9 cellular contexts compared by ENCODE assay signal in the genomic region with DNA sequence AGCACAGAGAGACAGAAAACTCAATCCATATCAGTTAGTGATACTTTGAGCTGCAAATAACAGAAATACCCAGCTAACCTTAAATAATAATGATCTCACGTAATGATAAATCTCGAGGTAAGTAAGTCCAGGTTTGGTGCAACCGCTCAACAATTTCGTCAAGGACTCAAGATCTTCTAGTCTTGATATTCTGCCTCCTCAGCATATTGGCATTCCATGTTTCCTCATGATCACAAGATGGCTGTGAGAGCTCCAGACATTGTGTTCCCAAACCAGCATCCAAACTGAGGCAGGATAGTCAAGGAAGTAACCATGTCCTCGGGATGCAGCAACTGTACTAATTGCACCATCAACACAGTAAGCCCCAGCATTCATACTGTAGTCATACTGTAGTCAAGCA.
"Had no signal": no experiment of that assay in that cellular context is flagged by ENCODE, and none has a peak within 500 bp of the region (broad histone marks: within the 10 kb centered on the region; RNA-seq: fewer than 3 reads in every experiment).

No MANE protein-coding gene starts in this region.

- H3K4me3 ChIP-seq: GM23338, K562 had no signal

- DNase-seq: H9, HCEC 1CT, KG1 had no signal

- H3K9me3 Mint-ChIP-seq: GM23338, H9 had no signal

- H3K4me3 Mint-ChIP-seq: GM23338, H9 had no signal

- FAIRE-seq: H1, H54, HTR-8/SVneo, K562 had no signal

- H2AFZ ChIP-seq: GM23338 had no signal

- H3K27ac ChIP-seq: HL-60 had no signal

- H3K27ac Mint-ChIP-seq: GM23338, H9 had no signal

- ATAC-seq: GM23338, K562 had no signal

- H3K4me2 ChIP-seq: GM23338 had no signal
